ENCODE assay signal across 27 cellular contexts in genomic region chr1:245000872-245001188, GRCh38.
DNase-seq lines count a peak whose midpoint lies in the region; ATAC-seq lines count a peak whose summit lies in the region.
"Had no signal": no experiment of that assay in that cellular context is flagged by ENCODE, and none has a peak within 500 bp of the region (broad histone marks: within the 10 kb centered on the region; RNA-seq: fewer than 3 reads in every experiment).

No MANE protein-coding gene starts in this region.

- no peak overlapping the region for H3K4me3 Mint-ChIP-seq in dendritic cell treated with granulocyte-macrophage colony-stimulating factor and Interleukin-4, amounts not matched to agents 40 ng/mL and 50 ng/mL, for 4 days
- H3K4me3 Mint-ChIP-seq: activated CD4-positive, alpha-beta T cell treated with anti-CD3 and anti-CD28 coated beads for 36 hours; activated CD8-positive, alpha-beta T cell treated with anti-CD3 and anti-CD28 coated beads, Interleukin-2, amount 10 ng/mL, durations not matched to agents 7 days and 5 days; CD4-positive, alpha-beta T cell; HFFc6; naive thymus-derived CD8-positive, alpha-beta T cell had no signal

- H3K4me1 ChIP-seq in BLaER1 = peaks cover 25% of the 10 kb centered on the region
- H3K4me1 ChIP-seq: esophagus muscularis mucosa, heart right ventricle, Peyer's patch had no signal

- H3K27ac ChIP-seq in BLaER1 = no peak overlapping the region
- H3K27ac ChIP-seq: dorsolateral prefrontal cortex, esophagus muscularis mucosa, GM23248, heart right ventricle, Peyer's patch had no signal

- peak overlapping the region; percentile 6 for H3K27ac Mint-ChIP-seq in dendritic cell treated with granulocyte-macrophage colony-stimulating factor and Interleukin-4, amounts not matched to agents 40 ng/mL and 50 ng/mL, for 4 days
- H3K27ac Mint-ChIP-seq: activated CD4-positive, alpha-beta T cell treated with anti-CD3 and anti-CD28 coated beads for 36 hours; activated CD8-positive, alpha-beta T cell treated with anti-CD3 and anti-CD28 coated beads, Interleukin-2, amount 10 ng/mL, durations not matched to agents 7 days and 5 days; activated naive CD4-positive, alpha-beta T cell treated with anti-CD3 and anti-CD28 coated beads, Interleukin-2, amount 50 U/mL, for 72 hours; CD4-positive, alpha-beta T cell; HFFc6 had no signal

- no peaks in the 10 kb centered on the region for H4K20me1 ChIP-seq in BLaER1

- intact Hi-C loops in dendritic cell treated with granulocyte-macrophage colony-stimulating factor and Interleukin-4, amounts not matched to agents 40 ng/mL and 50 ng/mL, for 4 days (cut with micrococcal nuclease) = no loop called here

- H3K9me3 ChIP-seq in BLaER1 = peaks cover 5% of the 10 kb centered on the region; the same call in 1 of the 2 replicates
- H3K9me3 ChIP-seq: esophagus muscularis mucosa, heart right ventricle, Peyer's patch had no signal

- H3K4me2 ChIP-seq in BLaER1 = peak overlapping the region; percentile 49

- no peak overlapping the region for H3K9ac ChIP-seq in BLaER1
- H3K9ac ChIP-seq: GM23248 had no signal

- no peaks in the 10 kb centered on the region for H3K27me3 ChIP-seq in BLaER1
- H3K27me3 ChIP-seq: dorsolateral prefrontal cortex, esophagus muscularis mucosa, heart right ventricle, Peyer's patch had no signal

- no peaks in the 10 kb centered on the region for H3K27me3 Mint-ChIP-seq in dendritic cell treated with granulocyte-macrophage colony-stimulating factor and Interleukin-4, amounts not matched to agents 40 ng/mL and 50 ng/mL, for 4 days
- H3K27me3 Mint-ChIP-seq: activated CD4-positive, alpha-beta T cell treated with anti-CD3 and anti-CD28 coated beads for 36 hours; CD4-positive, alpha-beta T cell had no signal

- H3K36me3 Mint-ChIP-seq in dendritic cell treated with granulocyte-macrophage colony-stimulating factor and Interleukin-4, amounts not matched to agents 40 ng/mL and 50 ng/mL, for 4 days (ENCODE audit: low read depth) = no peaks in the 10 kb centered on the region
- H3K36me3 Mint-ChIP-seq: activated naive CD4-positive, alpha-beta T cell treated with anti-CD3 and anti-CD28 coated beads, Interleukin-2, amount 50 U/mL, for 72 hours had no signal

- ATAC-seq in GM19463 (IDR thresholded peaks at IDR 0.05; ENCODE audit: unreplicated experiment) = peak; percentile 53
- ATAC-seq in HG02981 (IDR thresholded peaks at IDR 0.05; ENCODE audit: unreplicated experiment) = peak; percentile 68
- ATAC-seq in GM19023 (IDR thresholded peaks at IDR 0.05; ENCODE audit: unreplicated experiment) = no peak
- ATAC-seq: activated CD4-positive, alpha-beta T cell treated with anti-CD3 and anti-CD28 coated beads for 36 hours; activated CD8-positive, alpha-beta T cell treated with anti-CD3 and anti-CD28 coated beads, Interleukin-2, amount 10 ng/mL, durations not matched to agents 7 days and 5 days; activated naive CD4-positive, alpha-beta T cell treated with anti-CD3 and anti-CD28 coated beads, Interleukin-2, amount 50 U/mL, for 72 hours; heart right ventricle; naive thymus-derived CD8-positive, alpha-beta T cell had no signal

- H3K9me3 Mint-ChIP-seq in dendritic cell treated with granulocyte-macrophage colony-stimulating factor and Interleukin-4, amounts not matched to agents 40 ng/mL and 50 ng/mL, for 4 days = no peaks in the 10 kb centered on the region
- H3K9me3 Mint-ChIP-seq: activated naive CD4-positive, alpha-beta T cell treated with anti-CD3 and anti-CD28 coated beads, Interleukin-2, amount 50 U/mL, for 72 hours; CD4-positive, alpha-beta T cell; HFFc6; naive thymus-derived CD8-positive, alpha-beta T cell had no signal

- H3K4me1 Mint-ChIP-seq in dendritic cell treated with granulocyte-macrophage colony-stimulating factor and Interleukin-4, amounts not matched to agents 40 ng/mL and 50 ng/mL, for 4 days (ENCODE audit: low read depth) = peaks cover 8% of the 10 kb centered on the region
- H3K4me1 Mint-ChIP-seq: activated CD4-positive, alpha-beta T cell treated with anti-CD3 and anti-CD28 coated beads for 36 hours had no signal

- peaks cover 12% of the 10 kb centered on the region; the same call in 1 of the 2 replicates for H3K36me3 ChIP-seq in BLaER1
- H3K36me3 ChIP-seq: esophagus muscularis mucosa, Peyer's patch had no signal

- no peak overlapping the region for H3K4me3 ChIP-seq in BLaER1
- H3K4me3 ChIP-seq: dorsolateral prefrontal cortex, esophagus muscularis mucosa, GM23248, heart right ventricle, Peyer's patch had no signal

- DNase-seq in DMS153 (lab: John Stamatoyannopoulos, UW) = no peak
- no peak for DNase-seq in stimulated activated CD4-positive, alpha-beta T cell treated with anti-CD3 and anti-CD28 coated beads, Interleukin-12 subunit alpha, Interleukin-12 subunit beta, amount 100 ng/mL, for 4 hours
- no peak for DNase-seq in KG1 (lab: John Stamatoyannopoulos, UW)
- DNase-seq: activated CD4-positive, alpha-beta T cell treated with anti-CD3 and anti-CD28 coated beads for 36 hours; activated CD8-positive, alpha-beta T cell treated with anti-CD3 and anti-CD28 coated beads, Interleukin-2, amount 10 ng/mL, durations not matched to agents 7 days and 5 days; amygdala; CD4-positive, alpha-beta T cell; dorsolateral prefrontal cortex; heart right ventricle; HFFc6; kidney; midbrain; naive thymus-derived CD8-positive, alpha-beta T cell; NCI-H2107; occipital lobe; SIG-M5; stimulated activated CD4-positive, alpha-beta T cell treated with anti-CD3 and anti-CD28 coated beads, Interleukin-4, amount 100 ng/mL, for 24 hours; T-helper 9 cell had no signal
